ENCODE assay signal across 8 cellular contexts in the genomic region with DNA sequence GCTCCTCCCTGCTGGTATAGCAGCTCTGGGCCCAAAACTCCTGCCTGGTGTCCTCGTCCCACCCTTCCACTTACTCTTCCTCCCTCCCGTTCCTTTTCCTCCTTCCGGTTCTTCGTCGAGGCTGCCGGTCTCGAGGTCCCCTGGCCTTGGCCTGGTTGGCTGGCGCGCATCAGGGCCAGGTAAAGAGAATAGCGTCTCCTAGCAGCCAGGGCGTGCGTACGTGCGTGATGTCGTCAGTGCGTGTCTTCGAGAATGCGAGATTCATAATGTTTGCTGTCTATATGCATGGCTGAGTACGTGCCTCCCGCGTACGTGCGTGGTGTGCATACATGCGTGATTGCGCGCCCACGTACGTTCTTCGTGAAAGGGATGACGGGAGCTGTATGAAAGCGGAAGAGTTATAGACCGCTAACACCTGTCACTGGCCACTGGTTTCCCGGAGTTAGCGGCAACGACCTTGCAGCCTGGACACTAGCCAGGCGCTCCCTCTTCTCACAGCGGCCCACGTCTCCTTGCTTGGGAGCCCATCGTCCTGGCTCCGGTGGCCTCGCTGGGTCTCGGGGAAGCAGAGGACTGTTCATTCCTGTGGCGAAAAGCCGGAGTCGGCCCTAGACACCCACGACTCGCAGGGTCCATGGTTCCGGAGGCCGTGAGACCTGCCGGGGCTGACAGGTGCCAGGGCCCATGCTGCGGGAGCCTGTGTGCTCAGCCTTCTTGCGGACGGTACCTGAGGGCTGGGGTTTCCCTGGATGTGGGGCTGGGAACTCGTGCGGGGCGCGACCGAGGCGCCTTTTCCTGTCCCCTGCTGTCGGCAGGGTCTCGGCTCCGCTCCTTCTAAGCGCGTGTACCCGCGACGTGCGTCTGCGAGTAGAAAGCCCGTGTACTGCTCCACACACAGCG. TPM values are rescaled to one million over a fixed set of nuclear protein-coding genes. Genes with fewer than 3 reads are reported as not detected.
DNase-seq lines count a peak whose midpoint lies in the region; ATAC-seq, FAIRE-seq and TF ChIP-seq lines count a peak whose summit lies in the region.

A gene (plus strand): TSS at position 392 of the 900 bp plus-strand sequence. CDS start 4,619 bp downstream, outside the sequence.

- H3K27me3 ChIP-seq in astrocyte (ENCODE audit: insufficient read depth, low read length): no peaks in the 10 kb centered on the region
- H3K27me3 ChIP-seq in hepatocyte: no peaks in the 10 kb centered on the region

- peak within 1 kb of the TSS; percentile 75 for H3K4me3 ChIP-seq in astrocyte (ENCODE audit: insufficient read depth, low read depth, low read length)
- peak within 1 kb of the TSS; percentile 58 for H3K4me3 ChIP-seq in hepatocyte
- peak within 1 kb of the TSS; percentile 75 for H3K4me3 ChIP-seq in retinal pigment epithelial cell (ENCODE audit: low read length)

- H3K4me1 ChIP-seq in astrocyte (ENCODE audit: insufficient read depth, low read length): no peaks in the 10 kb centered on the region
- no peaks in the 10 kb centered on the region for H3K4me1 ChIP-seq in hepatocyte (ENCODE audit: insufficient read depth)

- ATAC-seq in GM18505 (IDR thresholded peaks at IDR 0.05; ENCODE audit: unreplicated experiment): peak; percentile 70
- ATAC-seq in HG02973 (IDR thresholded peaks at IDR 0.05; ENCODE audit: unreplicated experiment): peak; percentile 62

- peak within 1 kb of the TSS; percentile 99 for H3K27ac Mint-ChIP-seq in astrocyte (ENCODE audit: unreplicated experiment)

- H3K27me3 Mint-ChIP-seq in astrocyte (ENCODE audit: low read depth, unreplicated experiment): no peaks in the 10 kb centered on the region

- no peaks in the 10 kb centered on the region for H3K9me3 Mint-ChIP-seq in astrocyte (ENCODE audit: unreplicated experiment)

- peak within 1 kb of the TSS; percentile 90 for H3K9ac ChIP-seq in astrocyte (ENCODE audit: low read length)

- H4K20me1 ChIP-seq in astrocyte (ENCODE audit: insufficient read depth, low read length) (no peaks in the 10 kb centered on the region), hepatocyte (ENCODE audit: insufficient read depth, poor library complexity, severe bottlenecking) (no peaks in the 10 kb centered on the region)

- WGBS in hepatocyte (ENCODE audit: low lambda C conversion rate, missing lambda C conversion rate): 52% methylated on average over 65 of the region's 71 CpGs

- no peaks in the 10 kb centered on the region for H3K36me3 ChIP-seq in astrocyte (ENCODE audit: insufficient read depth, low read length)
- no peaks in the 10 kb centered on the region for H3K36me3 ChIP-seq in hepatocyte (replicated peaks; ENCODE audit: insufficient read depth, low read depth)

- H3K9me3 ChIP-seq in astrocyte (ENCODE audit: insufficient read depth, low read depth, low read length) (no peaks in the 10 kb centered on the region), hepatocyte (ENCODE audit: low read depth) (no peaks in the 10 kb centered on the region)

- H2AFZ ChIP-seq in astrocyte (ENCODE audit: low read depth, low read length) (peak within 1 kb of the TSS; percentile 82), hepatocyte (peak within 1 kb of the TSS; percentile 53)

- H3K36me3 Mint-ChIP-seq in astrocyte (ENCODE audit: low read depth, unreplicated experiment): peaks cover 2% of the 10 kb centered on the region

- no peak for TF ChIP-seq CTCF in astrocyte (IDR thresholded peaks at IDR 0.05; ENCODE audit: insufficient read depth, low read depth, low read length)
- no peak for TF ChIP-seq CTCF in hepatocyte (IDR thresholded peaks at IDR 0.05; ENCODE audit: poor library complexity)
- no peak for TF ChIP-seq CTCF in retinal pigment epithelial cell (conservative IDR thresholded peaks at IDR 0.05; ENCODE audit: low read depth, low read length)

- TF ChIP-seq POLR2A in GM18505 (IDR thresholded peaks at IDR 0.05; ENCODE audit: borderline replicate concordance, extremely low read depth, insufficient read depth, insufficient read length): peak; percentile 84

- DNase-seq in NCI-H2029 (lab: John Stamatoyannopoulos, UW): peak; percentile 94
- peak; percentile 87 for DNase-seq in T-helper 22 cell (ENCODE audit: low read depth)
- peak; percentile 96 for DNase-seq in astrocyte (ENCODE audit: low read depth)
- DNase-seq in hepatocyte (ENCODE audit: low spot score): peak; percentile 87
- peak; percentile 74 for DNase-seq in retinal pigment epithelial cell (ENCODE audit: low read depth)
- no peak for DNase-seq in epidermal melanocyte (ENCODE audit: insufficient read length, low spot score)

- H3K4me1 Mint-ChIP-seq in astrocyte (ENCODE audit: low read depth, unreplicated experiment): no peaks in the 10 kb centered on the region

- H3K79me2 ChIP-seq in astrocyte (ENCODE audit: insufficient read depth, low read length) (no peaks in the 10 kb centered on the region), hepatocyte (no peaks in the 10 kb centered on the region)

- H3K9me2 ChIP-seq in hepatocyte (replicated peaks; ENCODE audit: insufficient read depth): no peaks in the 10 kb centered on the region

- peak; percentile 99 for FAIRE-seq in astrocyte (lab: Jason Lieb, UNC)

- peak within 1 kb of the TSS; percentile 87 for H3K4me2 ChIP-seq in astrocyte (ENCODE audit: low read length)
- peak within 1 kb of the TSS; percentile 78 for H3K4me2 ChIP-seq in hepatocyte

- H3K27ac ChIP-seq in astrocyte (ENCODE audit: low read depth, low read length): peak within 1 kb of the TSS; percentile 93
- H3K27ac ChIP-seq in hepatocyte: peak within 1 kb of the TSS; percentile 93

- peak within 1 kb of the TSS; percentile 88 for H3K4me3 Mint-ChIP-seq in astrocyte (ENCODE audit: unreplicated experiment)

RNA-seq across cellular contexts. Expression of the gene that starts here (rescaled TPM):
- total RNA-seq in astrocyte: 12.4 and 13.6 TPM in 2 replicates
- 13.4 and 19.6 TPM in 2 replicates for total RNA-seq in hepatocyte
- polyA plus RNA-seq in hepatocyte: 9.1 and 14.6 TPM in 2 replicates
